In the genomic region with DNA sequence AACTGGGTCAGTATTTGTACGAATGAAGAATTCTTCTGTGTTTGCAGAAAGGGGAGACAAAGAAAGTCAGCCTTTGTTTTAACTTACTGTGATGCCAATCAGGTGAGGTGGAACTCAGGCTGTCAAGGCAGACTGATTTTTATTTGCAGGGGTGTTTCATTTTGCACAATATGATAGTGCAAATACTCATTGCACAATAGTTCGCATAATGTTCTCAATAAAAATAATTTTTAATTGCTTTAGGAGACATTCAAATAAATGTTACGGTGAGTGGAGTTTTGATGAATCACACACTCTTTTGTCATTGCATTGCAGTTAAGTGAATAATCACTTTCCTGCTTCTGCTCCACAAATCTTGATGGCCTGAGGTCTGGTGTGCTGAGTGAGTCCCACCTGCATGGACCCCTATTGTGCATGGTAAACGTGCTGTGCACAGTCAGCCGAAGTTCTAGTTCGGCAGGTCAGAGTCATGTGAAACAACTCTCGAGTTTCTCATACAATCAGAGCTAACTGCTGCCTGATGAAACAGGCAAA, we compare ENCODE assay signal across 20 cellular contexts.
DNase-seq lines count a peak whose midpoint lies in the region; ATAC-seq, FAIRE-seq and TF ChIP-seq lines count a peak whose summit lies in the region.
"Had no signal": no experiment of that assay in that cellular context is flagged by ENCODE, and none has a peak within 500 bp of the region (broad histone marks: within the 10 kb centered on the region; RNA-seq: fewer than 3 reads in every experiment).

No MANE protein-coding gene starts in this region.

- peaks cover 9% of the 10 kb centered on the region; the same call in 2 of the 3 replicates for H3K36me3 Mint-ChIP-seq in GM23338 (ENCODE audit: low read depth)

- TF ChIP-seq POLR2A in A549 (IDR thresholded peaks at IDR 0.05; ENCODE audit: low read length), result no peak
- no peak for TF ChIP-seq POLR2A in H54 (IDR thresholded peaks at IDR 0.05; ENCODE audit: low read depth, low read length)

- TF ChIP-seq CTCF in A549 (IDR thresholded peaks at IDR 0.05), result no peak
- no peak for TF ChIP-seq CTCF in GM23338 (conservative IDR thresholded peaks at IDR 0.05; ENCODE audit: low read depth in 2 of 2)
- no peak for TF ChIP-seq CTCF in hepatocyte (IDR thresholded peaks at IDR 0.05; ENCODE audit: poor library complexity)

- 0 out of 5 replicates have a peak, but pooled peaks of 1 of the 2 experiments have one; percentile 16 for TF ChIP-seq EP300 in A549 (IDR thresholded peaks at IDR 0.05)

- H3K36me3 ChIP-seq in GM23338 (ENCODE audit: insufficient read depth) (no peaks in the 10 kb centered on the region), hepatocyte (replicated peaks; ENCODE audit: insufficient read depth, low read depth) (no peaks in the 10 kb centered on the region)
- H3K36me3 ChIP-seq: right atrium auricular region had no signal

- POLR2A ChIA-PET in A549 (lab: Yijun Ruan, JAX), result no interaction called here

- no peaks in the 10 kb centered on the region for H3K79me2 ChIP-seq in GM23338 (replicated peaks; ENCODE audit: insufficient read depth)
- no peaks in the 10 kb centered on the region for H3K79me2 ChIP-seq in hepatocyte

- H3K27ac ChIP-seq in A549 (peak overlapping the region; percentile 42 to 55; a peak in 5 of 6 replicates), GM23338 (ENCODE audit: low read depth) (no peak overlapping the region), hepatocyte (no peak overlapping the region)
- H3K27ac ChIP-seq: right atrium auricular region had no signal

- CTCF ChIA-PET in A549 (lab: Yijun Ruan, JAX), result no interaction called here

- peaks cover 11% of the 10 kb centered on the region; the same call in 2 of the 3 replicates for H3K4me1 ChIP-seq in A549
- no peaks in the 10 kb centered on the region; the same call in 1 of the 2 replicates for H3K4me1 ChIP-seq in GM23338 (ENCODE audit: insufficient read depth)
- H3K4me1 ChIP-seq in hepatocyte (ENCODE audit: insufficient read depth), result no peaks in the 10 kb centered on the region
- H3K4me1 ChIP-seq: right atrium auricular region had no signal

- DNase-seq in A549 (ENCODE audit: low read depth in 1 of 2, low spot score in 1 of 2), result peak; percentile 8 to 35
- DNase-seq in GM23338 (ENCODE audit: low spot score), result no peak
- DNase-seq in amniotic epithelial cell (ENCODE audit: low read depth), result peak; percentile 18
- DNase-seq in hepatocyte (ENCODE audit: low spot score), result no peak
- no peak for DNase-seq in activated CD4-positive, alpha-beta T cell treated with anti-CD3 and anti-CD28 coated beads, Interleukin-2, amount 50 U/mL, for 1 hour
- DNase-seq in H4 (ENCODE audit: low spot score), result no peak
- no peak for DNase-seq in activated naive CD4-positive, alpha-beta T cell treated with anti-CD3 and anti-CD28 coated beads, Interleukin-2, amount 50 U/mL, for 16 hours
- DNase-seq in H54 (ENCODE audit: insufficient read length, low spot score), result no peak
- DNase-seq: activated CD4-positive, CD25-positive, alpha-beta regulatory T cell treated with anti-CD3 and anti-CD28 coated beads, Interleukin-2, amount 50 U/mL, for 72 hours; activated CD8-positive, alpha-beta memory T cell treated with anti-CD3 and anti-CD28 coated beads, Interleukin-2, amount 50 U/mL, for 48 hours; activated naive CD4-positive, alpha-beta T cell treated with anti-CD3 and anti-CD28 coated beads for 36 hours; AML-193; DMS 273 treated with DMSO at 0.1 percent for 48 hours; effector CD4-positive, alpha-beta T cell; MM.1S; NCI-H1930; NCI-H526; RPMI8226 had no signal

- H4K20me1 ChIP-seq in GM23338 (replicated peaks; ENCODE audit: insufficient read depth), result no peaks in the 10 kb centered on the region
- H4K20me1 ChIP-seq in hepatocyte (ENCODE audit: insufficient read depth, poor library complexity, severe bottlenecking), result no peaks in the 10 kb centered on the region

- H3K4me3 Mint-ChIP-seq in GM23338, result no peak overlapping the region
- H3K4me3 Mint-ChIP-seq: activated naive CD4-positive, alpha-beta T cell treated with anti-CD3 and anti-CD28 coated beads for 36 hours had no signal

- H3K9me2 ChIP-seq in GM23338 (ENCODE audit: insufficient read depth) (no peaks in the 10 kb centered on the region), hepatocyte (replicated peaks; ENCODE audit: insufficient read depth) (no peaks in the 10 kb centered on the region)

- peaks cover 15% of the 10 kb centered on the region for H3K9me3 Mint-ChIP-seq in GM23338

- no peak overlapping the region for H3K4me3 ChIP-seq in A549
- no peak overlapping the region for H3K4me3 ChIP-seq in GM23338
- H3K4me3 ChIP-seq in hepatocyte, result no peak overlapping the region
- H3K4me3 ChIP-seq: right atrium auricular region had no signal

- no peak overlapping the region for H3K27ac Mint-ChIP-seq in GM23338
- H3K27ac Mint-ChIP-seq: activated naive CD4-positive, alpha-beta T cell treated with anti-CD3 and anti-CD28 coated beads for 36 hours had no signal

- peak overlapping the region; percentile 62 for H3K4me2 ChIP-seq in A549
- H3K4me2 ChIP-seq in GM23338, result no peak overlapping the region
- H3K4me2 ChIP-seq in hepatocyte, result peak overlapping the region; percentile 17

- TF ChIP-seq RAD21 in A549 (conservative IDR thresholded peaks at IDR 0.05 in 1 of 2, IDR thresholded peaks at IDR 0.05 in 1 of 2), result no peak

- FAIRE-seq in A549 (lab: Jason Lieb, UNC) (no peak), H54 (lab: Jason Lieb, UNC) (no peak)
- FAIRE-seq: frontal cortex had no signal

- WGBS in A549 (ENCODE audit: missing lambda C conversion rate), result 6% methylated on average over 7 of the region's 7 CpGs
- WGBS in hepatocyte (ENCODE audit: low lambda C conversion rate, missing lambda C conversion rate), result 40% methylated on average over 7 of the region's 7 CpGs

- H3K9me3 ChIP-seq in A549 (peaks cover 18% of the 10 kb centered on the region; the same call in 2 of the 3 replicates), hepatocyte (ENCODE audit: low read depth) (no peaks in the 10 kb centered on the region)
- H3K9me3 ChIP-seq: right atrium auricular region had no signal

- no peaks in the 10 kb centered on the region for H3K27me3 ChIP-seq in GM23338 (ENCODE audit: insufficient read depth)
- H3K27me3 ChIP-seq in hepatocyte, result no peaks in the 10 kb centered on the region
- H3K27me3 ChIP-seq: right atrium auricular region had no signal

- H2AFZ ChIP-seq in GM23338, result peak overlapping the region; percentile 63; the same call in 1 of the 2 replicates
- H2AFZ ChIP-seq in hepatocyte, result no peak overlapping the region

- ATAC-seq in A549 (peak; percentile 81 to 83), GM23338 (no peak; the same call in 2 of the 3 replicates)

- no peaks in the 10 kb centered on the region for H3F3A ChIP-seq in GM23338 (replicated peaks; ENCODE audit: low read depth)

- peaks cover 6% of the 10 kb centered on the region for H3K27me3 Mint-ChIP-seq in GM23338 (ENCODE audit: insufficient read depth, low read depth, poor library complexity)

- peaks cover 6% of the 10 kb centered on the region; the same call in 2 of the 3 replicates for H3K4me1 Mint-ChIP-seq in GM23338

TF ChIP-seq in A549, 52 proteins besides CTCF, POLR2A, EP300 and RAD21 (continues in another document):
- TF ChIP-seq HES2 (IDR thresholded peaks at IDR 0.05) (peak; percentile 53; the same call in 1 of the 2 replicates), FOSL2 (IDR thresholded peaks at IDR 0.05) (0 out of 2 replicates have a peak, but pooled peaks have one; percentile 33), FOSL2 (CRISPR knock-in tag; IDR thresholded peaks at IDR 0.05) (peak; percentile 48; the same call in 1 of the 2 replicates), RARB (CRISPR knock-in tag; IDR thresholded peaks at IDR 0.05) (no peak), KDM1A (IDR thresholded peaks at IDR 0.05; ENCODE audit: low read depth) (no peak)
- TF ChIP-seq, protein P1, sequence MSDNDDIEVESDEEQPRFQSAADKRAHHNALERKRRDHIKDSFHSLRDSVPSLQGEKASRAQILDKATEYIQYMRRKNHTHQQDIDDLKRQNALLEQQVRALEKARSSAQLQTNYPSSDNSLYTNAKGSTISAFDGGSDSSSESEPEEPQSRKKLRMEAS (IDR thresholded peaks at IDR 0.05), result 0 out of 2 replicates have a peak, but pooled peaks have one; percentile 16

TF ChIP-seq in GM23338, 12 proteins besides CTCF, POLR2A, EP300 and RAD21:
- TF ChIP-seq JUNB (IDR thresholded peaks at IDR 0.05; ENCODE audit: unreplicated experiment), result no peak
- TF ChIP-seq POLR2AphosphoS5 (IDR thresholded peaks at IDR 0.05; ENCODE audit: low read depth), result no peak
- no peak for TF ChIP-seq ZNF331 (CRISPR knock-in tag; IDR thresholded peaks at IDR 0.05; ENCODE audit: low read depth)
- no peak for TF ChIP-seq STAT1 (IDR thresholded peaks at IDR 0.05; ENCODE audit: unreplicated experiment)
- TF ChIP-seq CREB1 (CRISPR knock-in tag; IDR thresholded peaks at IDR 0.05; ENCODE audit: low read depth), result no peak
- TF ChIP-seq EZH2phosphoT487 (IDR thresholded peaks at IDR 0.05; ENCODE audit: unreplicated experiment), result no peak
- no peak for TF ChIP-seq ZNF114 (CRISPR knock-in tag; IDR thresholded peaks at IDR 0.05)

Comparison
In these comparisons a context has a peak if more than half of its experiments do, and no peak if none do; other contexts are left out.
1. DNase-seq: peak in A549 (2 of 2) and amniotic epithelial cell (single experiment); none in GM23338 (single experiment), hepatocyte (single experiment), activated CD4-positive, alpha-beta T cell treated with anti-CD3 and anti-CD28 coated beads, Interleukin-2, amount 50 U/mL, for 1 hour (single experiment), H4 (single experiment), activated naive CD4-positive, alpha-beta T cell treated with anti-CD3 and anti-CD28 coated beads, Interleukin-2, amount 50 U/mL, for 16 hours (single experiment) and H54 (single experiment).
2. H3K27ac ChIP-seq: peak in A549 (2 of 2); none in GM23338 (single experiment) and hepatocyte (single experiment).